Comparison of ENCODE assay signal across 16 cellular contexts in genomic region chr4:67575889-67576329, GRCh38. TPM values are rescaled to one million over a fixed set of nuclear protein-coding genes. Genes with fewer than 3 reads are reported as not detected.
DNase-seq lines count a peak whose midpoint lies in the region; ATAC-seq and TF ChIP-seq lines count a peak whose summit lies in the region.
"Had no signal": no experiment of that assay in that cellular context is flagged by ENCODE, and none has a peak within 500 bp of the region (broad histone marks: within the 10 kb centered on the region; RNA-seq: fewer than 3 reads in every experiment).

No MANE protein-coding gene starts in this region.

- ATAC-seq in GM21515 (IDR thresholded peaks at IDR 0.05; ENCODE audit: unreplicated experiment) (peak; percentile 5), T-cell (replicated peaks in 1 of 4) (peak in 1 of 4 experiments; percentile 8), right cardiac atrium (no peak)
- ATAC-seq: right lobe of liver had no signal

- H3K27me3 ChIP-seq in GM06990 (replicated peaks; ENCODE audit: control insufficient read depth, insufficient read depth, low read length) (no peaks in the 10 kb centered on the region), mucosa of rectum (ENCODE audit: control insufficient read depth in 2 of 2, insufficient read depth in 2 of 2, low read length in 2 of 2) (no peaks in the 10 kb centered on the region), right cardiac atrium (ENCODE audit: control insufficient read depth, insufficient read depth) (no peaks in the 10 kb centered on the region)
- H3K27me3 ChIP-seq: cardiac muscle cell, right lobe of liver, testis had no signal

- H3K36me3 Mint-ChIP-seq in T-cell = peaks cover 10% of the 10 kb centered on the region

- H3K4me1 ChIP-seq in mucosa of rectum (ENCODE audit: control insufficient read depth in 2 of 2, insufficient read depth in 2 of 2, low read length in 2 of 2) = no peaks in the 10 kb centered on the region
- H3K4me1 ChIP-seq in right cardiac atrium (ENCODE audit: control insufficient read depth, insufficient read depth, low read length) = no peaks in the 10 kb centered on the region
- H3K4me1 ChIP-seq: right lobe of liver, testis had no signal

- no peak for TF ChIP-seq CTCF in GM06990 (IDR thresholded peaks at IDR 0.05; ENCODE audit: insufficient read depth, low read length, poor library complexity, severe bottlenecking)

- H3K27ac Mint-ChIP-seq in T-cell = peak overlapping the region; percentile 74 to 86

- WGBS in right cardiac atrium = 83% methylated on average over 7 of the region's 7 CpGs

- H3K36me3 ChIP-seq in GM06990 (ENCODE audit: control insufficient read depth, insufficient read depth, low read length) (no peaks in the 10 kb centered on the region; the same call in 1 of the 2 replicates), mucosa of rectum (ENCODE audit: control insufficient read depth in 2 of 2, insufficient read depth in 2 of 2, low read length in 2 of 2) (no peaks in the 10 kb centered on the region)
- H3K36me3 ChIP-seq: cardiac muscle cell, right lobe of liver, WERI-Rb-1 had no signal

- H3K27ac ChIP-seq in mucosa of rectum (ENCODE audit: low read depth in 2 of 2, low read length in 2 of 2) = peak overlapping the region; percentile 27 to 39
- H3K27ac ChIP-seq in right cardiac atrium (ENCODE audit: low read length) = no peak overlapping the region
- H3K27ac ChIP-seq: cardiac muscle cell, right lobe of liver, testis, WERI-Rb-1 had no signal

- H3K9ac ChIP-seq in mucosa of rectum (ENCODE audit: low read depth in 1 of 2, low read length in 2 of 2) = no peak overlapping the region

- peaks cover 57 to 74% (median 59%) of the 10 kb centered on the region in 3 donors for H3K4me1 Mint-ChIP-seq in T-cell

- POLR2A ChIA-PET in T-cell (lab: Charles Lee) = interaction anchor here in 1 of 2 donors (0.8 kb wide), 1 partner anchor 125 kb away, joined by 3 read pairs; the partner anchor contains the start of gene UBA6

- DNase-seq in GM06990 (ENCODE audit: extremely low read depth, insufficient read length) (no peak), T-cell (no peak), NCI-H2227 (lab: John Stamatoyannopoulos, UW; ENCODE audit: unreplicated experiment) (no peak), right cardiac atrium (no peak), pons (ENCODE audit: low spot score) (no peak)
- DNase-seq: activated effector memory CD4-positive, alpha-beta T cell treated with anti-CD3 and anti-CD28 coated beads, Interleukin-2, amount 50 U/mL, for 16 hours; glutamatergic neuron; GOT3; NCI-H1417 treated with DMSO at 0.1 percent for 48 hours; NCI-H526 treated with DMSO at 0.1 percent for 48 hours; right lobe of liver; testis; WERI-Rb-1 had no signal

- H3K27me3 Mint-ChIP-seq in T-cell = no peaks in the 10 kb centered on the region

- H3K9me3 ChIP-seq in mucosa of rectum (ENCODE audit: control insufficient read depth in 2 of 2, low read length in 2 of 2) = no peaks in the 10 kb centered on the region
- no peaks in the 10 kb centered on the region for H3K9me3 ChIP-seq in right cardiac atrium (ENCODE audit: control insufficient read depth, low read length)
- H3K9me3 ChIP-seq: right lobe of liver, testis had no signal

- peak overlapping the region; percentile 49 for H3K4me3 ChIP-seq in GM06990 (replicated peaks; ENCODE audit: low read depth, low read length)
- H3K4me3 ChIP-seq in mucosa of rectum (ENCODE audit: low read length in 2 of 2) = no peak overlapping the region
- H3K4me3 ChIP-seq in right cardiac atrium (ENCODE audit: low read length) = no peak overlapping the region
- H3K4me3 ChIP-seq: cardiac muscle cell, right lobe of liver, testis had no signal

- intact Hi-C loops in right cardiac atrium (cut with DNase I) = no loop called here

- H3K9me3 Mint-ChIP-seq in T-cell = no peaks in the 10 kb centered on the region

- peak overlapping the region in 2 of 3 donors; percentile 47 to 57 for H3K4me3 Mint-ChIP-seq in T-cell

- CTCF ChIA-PET in T-cell (lab: Charles Lee) = interaction anchor here in 1 of 2 donors (0.9 kb wide), 1 partner anchor 10 kb away, joined by 8 read pairs; no protein-coding TSS in a partner anchor

RNA-seq across cellular contexts. Expression of gene STAP1, which starts 17.4 kb away (rescaled TPM):
- total RNA-seq in T-cell (1 to 10 TPM; 1.6 to 8.0 (median 4.3) TPM), right cardiac atrium (not detected)
- not detected for polyA plus RNA-seq in right cardiac atrium
- total RNA-seq: cardiac muscle cell, right lobe of liver had no signal

RNA-seq across cellular contexts. Expression of gene CENPC, which starts 30.6 kb away (rescaled TPM):
- 100 to 1,000 TPM in 1 of 5 donors, 10 to 100 TPM in 4; 38.4 to 101 (median 40.0) TPM for total RNA-seq in T-cell
- total RNA-seq in right cardiac atrium = 10 to 100 TPM; 10.8 to 12.4 (median 11.7) TPM
- polyA plus RNA-seq in right cardiac atrium = 4.9 TPM
